ENCODE assay signal across 1 cellular context in genomic region chr13:114174529-114174941, GRCh38.
TF ChIP-seq lines count a peak whose summit lies in the region.

No MANE protein-coding gene starts in this region.

TF ChIP-seq in IMR-90, 13 proteins besides CTCF, POLR2A, EP300 and RAD21:
- TF ChIP-seq MXI1 (IDR thresholded peaks at IDR 0.05; ENCODE audit: borderline replicate concordance, low read depth, low read length) (no peak), SMC3 (IDR thresholded peaks at IDR 0.05; ENCODE audit: low read depth, low read length) (no peak), CHD1 (IDR thresholded peaks at IDR 0.05; ENCODE audit: low read depth, low read length) (no peak), USF2 (IDR thresholded peaks at IDR 0.05; ENCODE audit: low read depth, low read length) (no peak), RFX5 (IDR thresholded peaks at IDR 0.05; ENCODE audit: low read depth, low read length) (no peak), CEBPB (IDR thresholded peaks at IDR 0.05; ENCODE audit: low read depth, low read length) (no peak), BHLHE40 (IDR thresholded peaks at IDR 0.05; ENCODE audit: low read depth, low read length) (no peak), MAFK (IDR thresholded peaks at IDR 0.05; ENCODE audit: low read depth, low read length) (no peak), NFE2L2 (IDR thresholded peaks at IDR 0.05; ENCODE audit: low read depth, low read length) (no peak)
- TF ChIP-seq, protein P1, sequence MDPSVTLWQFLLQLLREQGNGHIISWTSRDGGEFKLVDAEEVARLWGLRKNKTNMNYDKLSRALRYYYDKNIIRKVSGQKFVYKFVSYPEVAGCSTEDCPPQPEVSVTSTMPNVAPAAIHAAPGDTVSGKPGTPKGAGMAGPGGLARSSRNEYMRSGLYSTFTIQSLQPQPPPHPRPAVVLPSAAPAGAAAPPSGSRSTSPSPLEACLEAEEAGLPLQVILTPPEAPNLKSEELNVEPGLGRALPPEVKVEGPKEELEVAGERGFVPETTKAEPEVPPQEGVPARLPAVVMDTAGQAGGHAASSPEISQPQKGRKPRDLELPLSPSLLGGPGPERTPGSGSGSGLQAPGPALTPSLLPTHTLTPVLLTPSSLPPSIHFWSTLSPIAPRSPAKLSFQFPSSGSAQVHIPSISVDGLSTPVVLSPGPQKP (IDR thresholded peaks at IDR 0.05; ENCODE audit: borderline replicate concordance, low read depth, low read length), result no peak
TF ChIP-seq in IMR-90: peak in this region for 0.
